Comparison of ENCODE assay signal across 8 cellular contexts in the genomic region with DNA sequence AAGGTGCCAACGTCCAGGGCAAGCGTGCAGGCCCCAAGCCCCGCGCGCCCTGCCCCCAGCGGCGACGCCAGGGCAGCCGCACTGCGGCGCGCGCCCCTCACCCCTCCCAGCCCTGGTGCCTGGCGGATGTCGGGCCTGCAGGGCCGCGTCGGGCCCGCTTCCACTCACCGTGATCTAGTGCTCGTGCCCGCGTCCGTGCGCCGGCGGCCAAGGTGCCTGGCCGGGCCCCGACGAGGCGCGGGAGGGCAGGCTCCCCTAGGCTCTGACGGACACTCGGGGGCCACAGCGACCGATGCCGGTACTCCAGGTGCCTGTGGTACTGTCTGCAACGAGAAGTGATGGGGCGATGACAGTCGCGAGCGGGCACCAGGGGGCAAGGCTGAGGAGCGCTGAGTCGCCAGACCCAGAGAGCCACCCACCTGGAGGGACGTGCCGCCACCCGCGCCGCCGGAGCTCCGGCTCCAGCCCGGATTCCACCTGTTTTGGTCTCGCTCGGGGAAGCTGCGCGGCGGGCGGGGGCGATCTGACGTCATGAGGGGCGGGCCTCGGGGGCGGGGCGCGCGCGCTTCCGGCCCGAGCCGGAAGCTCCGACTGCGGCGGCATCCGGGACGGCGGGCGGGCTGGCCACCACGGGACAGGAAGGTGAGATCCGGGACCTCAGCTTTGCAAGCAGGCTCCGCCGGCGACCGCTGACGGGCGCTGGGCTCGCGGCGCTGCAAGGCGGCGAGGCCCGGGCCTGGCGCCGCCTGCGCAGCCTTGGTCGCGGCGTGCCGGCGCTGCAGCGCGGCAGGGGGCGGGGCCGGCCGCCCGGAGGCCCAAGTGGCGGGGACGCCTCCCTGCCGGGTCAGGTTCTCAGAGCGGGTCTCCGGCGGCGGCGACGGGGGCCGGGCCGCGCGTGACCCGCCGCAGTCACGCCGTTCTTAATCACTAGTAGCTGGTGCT. TPM values are rescaled to one million over a fixed set of nuclear protein-coding genes. Genes with fewer than 3 reads are reported as not detected.
A peak's percentile ranks its signal among the peaks of the same experiment; 100 is the strongest.
DNase-seq lines count a peak whose midpoint lies in the region; ATAC-seq and TF ChIP-seq lines count a peak whose summit lies in the region.

A gene with protein sequence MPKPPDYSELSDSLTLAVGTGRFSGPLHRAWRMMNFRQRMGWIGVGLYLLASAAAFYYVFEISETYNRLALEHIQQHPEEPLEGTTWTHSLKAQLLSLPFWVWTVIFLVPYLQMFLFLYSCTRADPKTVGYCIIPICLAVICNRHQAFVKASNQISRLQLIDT (plus strand): TSS at position 927 of the 942 bp plus-strand sequence. CDS start 89 bp downstream, outside the sequence.
Gene MOAP1, minus strand, starts transcription at position 507 of the 942 bp plus-strand sequence. CDS start 655 bp downstream, outside the sequence.

- H3K4me3 Mint-ChIP-seq in central memory CD8-positive, alpha-beta T cell, result peak within 1 kb of the TSS; percentile 87

- no peaks in the 10 kb centered on the region for H3K9me3 Mint-ChIP-seq in central memory CD8-positive, alpha-beta T cell

- H3K4me1 Mint-ChIP-seq in central memory CD8-positive, alpha-beta T cell, result peaks cover 27% of the 10 kb centered on the region

- peak within 1 kb of the TSS; percentile 98 for H3K4me3 ChIP-seq in AG04450 (ENCODE audit: low read depth, low read length)

- H3K27me3 Mint-ChIP-seq in central memory CD8-positive, alpha-beta T cell, result no peaks in the 10 kb centered on the region

- CTCF ChIA-PET in AG04450 (lab: Charles Lee), result interaction anchor here (0.9 to 3.8 kb wide), 4 partner anchors 16 to 358 kb away, joined by 3 to 13 read pairs (median 6); partner anchors contain the start of genes GON7 and UBR7

- H3K27ac ChIP-seq in AG04450 (ENCODE audit: low read depth, low read length), result peak within 1 kb of the TSS; percentile 69

- no peaks in the 10 kb centered on the region for H3K9me3 ChIP-seq in AG04450 (ENCODE audit: control insufficient read depth, insufficient read depth, low read length)

- peaks cover 30% of the 10 kb centered on the region for H3K36me3 Mint-ChIP-seq in central memory CD8-positive, alpha-beta T cell (ENCODE audit: insufficient read depth)

- peak within 1 kb of the TSS; percentile 91 for H3K27ac Mint-ChIP-seq in central memory CD8-positive, alpha-beta T cell (ENCODE audit: low read depth)

- POLR2A ChIA-PET in AG04450 (lab: Yijun Ruan, JAX), result interaction anchor here (0.6 to 1.9 kb wide), 6 partner anchors 10 to 216 kb away, joined by 3 to 12 read pairs (median 6); partner anchors contain the start of genes GON7, ITPK1 and UBR7

- ATAC-seq in GM18520 (IDR thresholded peaks at IDR 0.05; ENCODE audit: unreplicated experiment) (peak; percentile 84), HG03060 (IDR thresholded peaks at IDR 0.05; ENCODE audit: low read depth, unreplicated experiment) (peak; percentile 62)
- ATAC-seq in central memory CD8-positive, alpha-beta T cell (replicated peaks; ENCODE audit: extremely low read depth, poor library complexity, severe bottlenecking), result peak; percentile 91

- peak; percentile 36 for DNase-seq in AG04450 (ENCODE audit: low read depth, low spot score)
- DNase-seq in NCI-H2227 treated with DMSO at 0.1 percent for 48 hours (lab: John Stamatoyannopoulos, UW), result peak; percentile 77
- peak; percentile 76 for DNase-seq in activated CD4-positive, CD25-positive, alpha-beta regulatory T cell treated with anti-CD3 and anti-CD28 coated beads, Interleukin-2, amount 50 U/mL, for 16 hours (ENCODE audit: low read depth, low spot score)
- DNase-seq in central memory CD8-positive, alpha-beta T cell (ENCODE audit: low spot score in 2 of 2), result peak; percentile 77 to 89
- peak; percentile 93 for DNase-seq in kidney tubule cell (ENCODE audit: low spot score)
- DNase-seq in stimulated activated CD4-positive, alpha-beta T cell treated with anti-CD3 and anti-CD28 coated beads, Interleukin-1b, Interleukin-23, amount 100 ng/mL, for 24 hours (ENCODE audit: low read depth in 4 of 4, low spot score in 1 of 4), result peak; percentile 70 to 81 (median 80)

- no peaks in the 10 kb centered on the region for H3K27me3 ChIP-seq in AG04450 (ENCODE audit: control insufficient read depth, insufficient read depth, low read length)

- no peak for TF ChIP-seq CTCF in AG04450 (IDR thresholded peaks at IDR 0.05; ENCODE audit: low read depth, low read length)

RNA-seq across cellular contexts. Expression of the first gene that starts in this region (rescaled TPM):
- 12.2 and 15.6 TPM in 2 replicates for polyA plus RNA-seq in AG04450 (2011; rRNA removed)
- polyA minus RNA-seq in AG04450 (2011; rRNA and poly(A)+ RNA removed), result 3.3 and 4.6 TPM in 2 replicates

RNA-seq across cellular contexts. Expression of gene MOAP1, which starts in this region (rescaled TPM):
- 16.7 and 21.0 TPM in 2 replicates for polyA plus RNA-seq in AG04450 (2011; rRNA removed)
- polyA minus RNA-seq in AG04450 (2011; rRNA and poly(A)+ RNA removed), result 5.8 and 7.4 TPM in 2 replicates

Comparison
In these comparisons a context has a peak if more than half of its experiments do, and no peak if none do; other contexts are left out.
1. Peak in every context shown above with its lines: DNase-seq, ATAC-seq, H3K4me3 ChIP-seq and H3K27ac ChIP-seq.
2. DNase-seq: peak in every context shown above with its lines; median percentile 93 in kidney tubule cell; 83 in central memory CD8-positive, alpha-beta T cell; 80 in stimulated activated CD4-positive, alpha-beta T cell treated with anti-CD3 and anti-CD28 coated beads, Interleukin-1b, Interleukin-23, amount 100 ng/mL, for 24 hours; 77 in NCI-H2227 treated with DMSO at 0.1 percent for 48 hours; 76 in activated CD4-positive, CD25-positive, alpha-beta regulatory T cell treated with anti-CD3 and anti-CD28 coated beads, Interleukin-2, amount 50 U/mL, for 16 hours; 36 in AG04450.